14 cellular contexts compared by ENCODE assay signal in genomic region chr2:57434952-57435351, GRCh38.
"Had no signal": no experiment of that assay in that cellular context is flagged by ENCODE, and none has a peak within 500 bp of the region (broad histone marks: within the 10 kb centered on the region; RNA-seq: fewer than 3 reads in every experiment).

No MANE protein-coding gene starts in this region.

- H3K36me3 ChIP-seq: left lung, pancreas, sigmoid colon had no signal

- H3K27ac ChIP-seq: dorsolateral prefrontal cortex, left lung, pancreas, sigmoid colon had no signal

- DNase-seq: activated CD4-positive, alpha-beta T cell treated with anti-CD3 and anti-CD28 coated beads for 1 hour; activated CD4-positive, alpha-beta T cell treated with anti-CD3 and anti-CD28 coated beads, Interleukin-2, amount 50 U/mL, for 48 hours; activated naive CD4-positive, alpha-beta T cell treated with anti-CD3 and anti-CD28 coated beads, Interleukin-2, amount 10 ng/mL, durations not matched to agents 7 days and 5 days; dorsolateral prefrontal cortex; hippocampal formation; kidney; left lung; mucosa of descending colon; naive thymus-derived CD8-positive, alpha-beta T cell; pancreas; sigmoid colon; stimulated activated CD4-positive, alpha-beta T cell treated with anti-CD3 and anti-CD28 coated beads, Interleukin-12 subunit alpha, Interleukin-12 subunit beta, amount 100 ng/mL, for 4 hours; T1000 had no signal

- H3K4me3 ChIP-seq: dorsolateral prefrontal cortex, left lung, mucosa of descending colon, pancreas, sigmoid colon had no signal

- ATAC-seq: mucosa of descending colon; naive thymus-derived CD8-positive, alpha-beta T cell; pancreas; stimulated activated memory B cell treated with anti-CD40 and anti-IgM and Interleukin-4, amounts not matched to agents 10 μg/mL and 1 μg/mL and 100 μg/mL, for 72 hours had no signal

- H3K4me1 ChIP-seq: left lung, pancreas, sigmoid colon had no signal

- H3K27me3 ChIP-seq: dorsolateral prefrontal cortex, left lung, pancreas, sigmoid colon had no signal

- H3K9me3 ChIP-seq: left lung, mucosa of descending colon, pancreas, sigmoid colon had no signal
